In genomic region chr1:175146535-175147213, GRCh38 we compare ENCODE assay signal across 8 cellular contexts. TPM values are rescaled to one million over a fixed set of nuclear protein-coding genes. Genes with fewer than 3 reads are reported as not detected.
A peak's percentile ranks its signal among the peaks of the same experiment; 100 is the strongest.
DNase-seq lines count a peak whose midpoint lies in the region; ATAC-seq and TF ChIP-seq lines count a peak whose summit lies in the region.

No MANE protein-coding gene starts in this region.

- no peak overlapping the region for H3K27ac Mint-ChIP-seq in HFFc6

- TF ChIP-seq CTCF in HFFc6 (IDR thresholded peaks at IDR 0.05) = peak; percentile 87

- H3K27me3 Mint-ChIP-seq in HFFc6 (ENCODE audit: insufficient read depth) = peaks cover 15% of the 10 kb centered on the region

- ATAC-seq in activated CD4-positive, CD25-positive, alpha-beta regulatory T cell treated with anti-CD3 and anti-CD28 coated beads, Interleukin-2, amount 50 U/mL, for 24 hours = peak; percentile 51 to 69
- peak; percentile 75 for ATAC-seq in left colon
- no peak for ATAC-seq in GM19463 (IDR thresholded peaks at IDR 0.05; ENCODE audit: unreplicated experiment)

- peaks cover 12% of the 10 kb centered on the region for H3K4me1 Mint-ChIP-seq in HFFc6 (ENCODE audit: low read depth)

- intact Hi-C loops in left colon (cut with DNase I, micrococcal nuclease) = no loop called here

- no peaks in the 10 kb centered on the region for H3K36me3 Mint-ChIP-seq in HFFc6 (ENCODE audit: low read depth)

- no peak overlapping the region for H3K4me3 Mint-ChIP-seq in HFFc6

- no peaks in the 10 kb centered on the region for H3K9me3 Mint-ChIP-seq in HFFc6

- DNase-seq in DMS79 treated with DMSO at 0.1 percent for 48 hours (lab: John Stamatoyannopoulos, UW) (peak; percentile 24), HFFc6 (peak; percentile 42), NCI-H2196 treated with DMSO at 0.1 percent for 48 hours (lab: John Stamatoyannopoulos, UW; ENCODE audit: unreplicated experiment) (peak; percentile 10), left colon (peak; percentile 41 to 75)
- DNase-seq in central memory CD4-positive, alpha-beta T cell = peak; percentile 34
- DNase-seq in stimulated activated CD4-positive, alpha-beta T cell treated with anti-CD3 and anti-CD28 coated beads, TNF-alpha, amount 100 ng/mL, for 1 hour (ENCODE audit: low read depth in 3 of 3, low spot score in 1 of 3) = peak; percentile 17 to 61 (median 34)

RNA-seq across cellular contexts. Expression of gene KIAA0040, which starts 45.9 kb away (rescaled TPM):
- total RNA-seq in HFFc6 (2021; fragmentation: NEBNext Ultra II Directional; extraction: Animal tissue kit (Norgen Biotek cat#: 25700)) = not detected
- 10 to 100 TPM; 14.8 to 14.9 TPM for total RNA-seq in left colon

Comparison
In these comparisons a context has a peak if more than half of its experiments do, and no peak if none do; other contexts are left out.
1. RNA of gene KIAA0040, which starts 45.9 kb away (total RNA-seq): 14.8 to 14.9 TPM in left colon; not detected in HFFc6; every median in the first group is over 10 times any median in the second.
2. Peak in every context shown above with its lines, with median percentiles within 50 percentile points of each other: DNase-seq.